In the genomic region with DNA sequence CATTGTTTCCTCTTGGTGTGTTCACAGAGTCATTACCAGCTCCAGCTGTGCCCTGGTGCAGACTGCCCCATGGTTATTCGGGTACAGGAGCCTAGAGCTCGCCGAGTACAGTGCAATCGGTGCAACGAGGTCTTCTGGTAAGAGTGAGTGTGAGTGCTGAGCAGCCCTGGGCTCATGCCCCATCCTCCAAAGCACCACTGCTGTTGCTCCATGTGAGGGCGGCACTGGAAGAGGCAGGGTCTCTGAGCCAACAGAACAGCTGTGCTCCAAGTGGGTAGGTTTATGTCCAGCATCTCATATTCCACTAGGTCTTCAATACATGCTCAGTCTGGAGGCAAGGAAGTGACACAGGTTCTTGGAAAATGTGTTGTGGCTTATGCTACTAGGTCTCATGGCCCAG, we compare ENCODE assay signal across 28 cellular contexts.
"Had no signal": no experiment of that assay in that cellular context is flagged by ENCODE, and none has a peak within 500 bp of the region (broad histone marks: within the 10 kb centered on the region; RNA-seq: fewer than 3 reads in every experiment).

No MANE protein-coding gene starts in this region.

- H3K4me1 ChIP-seq: SJSA1 had no signal

- H3K27ac ChIP-seq: KMS-11, SJSA1 had no signal

- H3K27me3 ChIP-seq: MG63, SJSA1 had no signal

- H3K4me1 Mint-ChIP-seq: activated B cell treated with CpG ODN at 0.5 μM for 24 hours had no signal

- ATAC-seq: activated CD8-positive, alpha-beta T cell treated with anti-CD3 and anti-CD28 coated beads, Interleukin-2, amount 10 ng/mL, durations not matched to agents 7 days and 5 days; Panc1; SK-N-SH treated with all-trans-retinoic acid at 6 μM for 48 hours had no signal

- H3K27me3 Mint-ChIP-seq: activated B cell treated with CpG ODN at 0.5 μM for 24 hours; activated naive CD8-positive, alpha-beta T cell treated with anti-CD3 and anti-CD28 coated beads for 36 hours had no signal

- H3K4me3 ChIP-seq: MG63, SJSA1 had no signal

- H3K4me3 Mint-ChIP-seq: activated B cell treated with CpG ODN at 0.5 μM for 24 hours; activated CD8-positive, alpha-beta T cell treated with anti-CD3 and anti-CD28 coated beads, Interleukin-2, amount 10 ng/mL, durations not matched to agents 7 days and 5 days; activated naive CD4-positive, alpha-beta T cell treated with anti-CD3 and anti-CD28 coated beads for 36 hours; activated naive CD8-positive, alpha-beta T cell treated with anti-CD3 and anti-CD28 coated beads for 36 hours; T-helper 1 cell treated with Interleukin-12 subunit alpha and Interleukin-12 subunit beta and Interleukin-4 antibody, amounts not matched to agents 30 μg/mL and 1 μg/mL, for 36 hours had no signal

- H3K27ac Mint-ChIP-seq: activated B cell treated with CpG ODN at 0.5 μM for 24 hours; activated CD8-positive, alpha-beta T cell treated with anti-CD3 and anti-CD28 coated beads, Interleukin-2, amount 10 ng/mL, durations not matched to agents 7 days and 5 days; activated naive CD4-positive, alpha-beta T cell treated with anti-CD3 and anti-CD28 coated beads for 36 hours; activated naive CD8-positive, alpha-beta T cell treated with anti-CD3 and anti-CD28 coated beads for 36 hours; T-helper 1 cell treated with Interleukin-12 subunit alpha and Interleukin-12 subunit beta and Interleukin-4 antibody, amounts not matched to agents 30 μg/mL and 1 μg/mL, for 36 hours had no signal

- DNase-seq: activated B cell treated with CpG ODN at 0.5 μM for 24 hours; activated CD4-positive, alpha-beta T cell treated with anti-CD3 and anti-CD28 coated beads for 1 hour; activated CD4-positive, alpha-beta T cell treated with anti-CD3 and anti-CD28 coated beads, Interleukin-2, amount 50 U/mL, for 1 hour; activated CD8-positive, alpha-beta memory T cell treated with anti-CD3 and anti-CD28 coated beads, Interleukin-2, amount 50 U/mL, for 48 hours; activated CD8-positive, alpha-beta T cell treated with anti-CD3 and anti-CD28 coated beads, Interleukin-2, amount 10 ng/mL, durations not matched to agents 7 days and 5 days; activated effector memory CD4-positive, alpha-beta T cell treated with anti-CD3 and anti-CD28 coated beads, Interleukin-2, amount 50 U/mL, for 16 hours; activated naive CD4-positive, alpha-beta T cell treated with anti-CD3 and anti-CD28 coated beads for 36 hours; activated naive CD8-positive, alpha-beta T cell treated with anti-CD3 and anti-CD28 coated beads for 36 hours; activated T-cell treated with anti-CD3 and anti-CD28 coated beads, Interleukin-2, amount 50 U/mL, for 1 hour; MG63; MV-4-11; NCI-H1092 treated with DMSO at 0.1 percent for 48 hours; NCI-H1417 treated with DMSO at 0.1 percent for 48 hours; NCI-H1694; NCI-H2029 treated with DMSO at 0.1 percent for 48 hours; NCI-H510A treated with DMSO at 0.1 percent for 48 hours; NCI-H69; NK-92 treated with Interleukin-12 subunit alpha and Interleukin-12 subunit beta, amount 100 ng/mL, for 24 hours; OCI-M1; RPMI8226; SHP77; SW 1271; T-helper 9 cell had no signal

- H3K9me3 ChIP-seq: MG63, SJSA1 had no signal

- H3K9ac ChIP-seq: KMS-11 had no signal

- H3K9me3 Mint-ChIP-seq: activated B cell treated with CpG ODN at 0.5 μM for 24 hours; activated naive CD4-positive, alpha-beta T cell treated with anti-CD3 and anti-CD28 coated beads for 36 hours; activated naive CD8-positive, alpha-beta T cell treated with anti-CD3 and anti-CD28 coated beads for 36 hours; T-helper 1 cell treated with Interleukin-12 subunit alpha and Interleukin-12 subunit beta and Interleukin-4 antibody, amounts not matched to agents 30 μg/mL and 1 μg/mL, for 36 hours had no signal
